Comparison of ENCODE assay signal across 1 cellular context in the genomic region with DNA sequence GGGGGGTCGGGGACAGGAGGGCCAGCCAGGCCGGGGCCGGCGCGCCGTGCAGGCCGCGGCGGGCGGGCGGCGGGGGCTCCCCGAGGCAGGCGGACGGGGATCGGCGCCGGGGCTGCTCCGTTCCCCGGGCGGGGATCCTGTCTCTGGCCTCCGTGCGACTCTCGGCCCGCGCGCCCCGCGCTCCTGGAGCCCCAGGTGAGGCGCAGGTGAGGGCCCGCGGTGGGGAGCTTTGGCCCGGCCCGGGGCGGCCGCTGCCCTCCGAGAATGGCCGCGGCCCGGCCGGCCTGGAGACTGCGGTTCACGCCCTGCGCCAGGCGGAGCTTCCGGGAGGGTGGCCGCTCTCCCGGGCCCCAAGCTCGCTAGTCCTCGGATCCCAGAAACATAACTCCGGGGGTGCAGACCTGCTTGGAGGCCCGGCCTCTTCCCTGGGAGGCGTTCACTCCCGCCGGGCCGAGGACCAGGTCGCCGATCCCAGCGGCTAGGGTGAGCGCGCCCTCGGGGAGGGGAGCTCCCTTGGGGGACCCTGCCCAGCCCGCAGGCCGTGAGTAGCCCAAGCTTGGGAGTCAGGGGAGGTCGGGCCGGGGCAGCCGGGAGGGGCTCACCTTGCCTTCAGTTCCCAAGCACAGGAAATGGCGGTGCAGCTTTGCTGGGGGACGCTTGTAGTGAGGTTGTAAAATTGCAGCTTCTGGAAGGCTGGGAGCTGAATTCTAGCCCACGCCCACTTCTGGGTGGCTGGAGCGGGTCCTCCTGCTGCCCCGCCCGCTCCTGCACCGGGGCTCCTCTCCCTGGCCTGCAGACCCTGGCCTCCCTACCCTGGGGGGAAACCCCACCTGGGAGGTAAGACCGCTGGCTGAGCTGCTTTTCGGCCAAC.
TF ChIP-seq lines count a peak whose summit lies in the region.

No MANE protein-coding gene starts in this region.

TF ChIP-seq in HepG2, 621 proteins besides CTCF, POLR2A, EP300 and RAD21 (continued from another document and continues in another):
- TF ChIP-seq, protein P1, sequence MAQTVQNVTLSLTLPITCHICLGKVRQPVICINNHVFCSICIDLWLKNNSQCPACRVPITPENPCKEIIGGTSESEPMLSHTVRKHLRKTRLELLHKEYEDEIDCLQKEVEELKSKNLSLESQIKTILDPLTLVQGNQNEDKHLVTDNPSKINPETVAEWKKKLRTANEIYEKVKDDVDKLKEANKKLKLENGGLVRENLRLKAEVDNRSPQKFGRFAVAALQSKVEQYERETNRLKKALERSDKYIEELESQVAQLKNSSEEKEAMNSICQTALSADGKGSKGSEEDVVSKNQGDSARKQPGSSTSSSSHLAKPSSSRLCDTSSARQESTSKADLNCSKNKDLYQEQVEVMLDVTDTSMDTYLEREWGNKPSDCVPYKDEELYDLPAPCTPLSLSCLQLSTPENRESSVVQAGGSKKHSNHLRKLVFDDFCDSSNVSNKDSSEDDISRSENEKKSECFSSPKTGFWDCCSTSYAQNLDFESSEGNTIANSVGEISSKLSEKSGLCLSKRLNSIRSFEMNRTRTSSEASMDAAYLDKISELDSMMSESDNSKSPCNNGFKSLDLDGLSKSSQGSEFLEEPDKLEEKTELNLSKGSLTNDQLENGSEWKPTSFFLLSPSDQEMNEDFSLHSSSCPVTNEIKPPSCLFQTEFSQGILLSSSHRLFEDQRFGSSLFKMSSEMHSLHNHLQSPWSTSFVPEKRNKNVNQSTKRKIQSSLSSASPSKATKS (CRISPR knock-in tag; IDR thresholded peaks at IDR 0.05), result no peak
- TF ChIP-seq PHF20 (CRISPR knock-in tag; IDR thresholded peaks at IDR 0.05), result peak; percentile 51; the same call in 1 of the 2 replicates
- TF ChIP-seq SUZ12 (IDR thresholded peaks at IDR 0.05; ENCODE audit: low read depth, low read length), result no peak
- no peak for TF ChIP-seq ZZZ3 (CRISPR knock-in tag; IDR thresholded peaks at IDR 0.05; ENCODE audit: borderline replicate concordance)
- no peak for TF ChIP-seq NFRKB (IDR thresholded peaks at IDR 0.05)
- no peak for TF ChIP-seq GZF1 (CRISPR knock-in tag; IDR thresholded peaks at IDR 0.05)
- TF ChIP-seq KDM5B (CRISPR knock-in tag; IDR thresholded peaks at IDR 0.05; ENCODE audit: borderline replicate concordance), result peak; percentile 90
- TF ChIP-seq ZNF660 (CRISPR knock-in tag; IDR thresholded peaks at IDR 0.05; ENCODE audit: borderline replicate concordance, low read depth), result no peak
- TF ChIP-seq ZNF17 (CRISPR knock-in tag; IDR thresholded peaks at IDR 0.05), result no peak
- TF ChIP-seq, protein P2, sequence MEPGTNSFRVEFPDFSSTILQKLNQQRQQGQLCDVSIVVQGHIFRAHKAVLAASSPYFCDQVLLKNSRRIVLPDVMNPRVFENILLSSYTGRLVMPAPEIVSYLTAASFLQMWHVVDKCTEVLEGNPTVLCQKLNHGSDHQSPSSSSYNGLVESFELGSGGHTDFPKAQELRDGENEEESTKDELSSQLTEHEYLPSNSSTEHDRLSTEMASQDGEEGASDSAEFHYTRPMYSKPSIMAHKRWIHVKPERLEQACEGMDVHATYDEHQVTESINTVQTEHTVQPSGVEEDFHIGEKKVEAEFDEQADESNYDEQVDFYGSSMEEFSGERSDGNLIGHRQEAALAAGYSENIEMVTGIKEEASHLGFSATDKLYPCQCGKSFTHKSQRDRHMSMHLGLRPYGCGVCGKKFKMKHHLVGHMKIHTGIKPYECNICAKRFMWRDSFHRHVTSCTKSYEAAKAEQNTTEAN (CRISPR knock-in tag; conservative IDR thresholded peaks at IDR 0.05), result no peak
- no peak for TF ChIP-seq ZSCAN29 (CRISPR knock-in tag; conservative IDR thresholded peaks at IDR 0.05)
- TF ChIP-seq ZNF607 (CRISPR knock-in tag; IDR thresholded peaks at IDR 0.05; ENCODE audit: borderline replicate concordance), result no peak
- TF ChIP-seq, protein P3, sequence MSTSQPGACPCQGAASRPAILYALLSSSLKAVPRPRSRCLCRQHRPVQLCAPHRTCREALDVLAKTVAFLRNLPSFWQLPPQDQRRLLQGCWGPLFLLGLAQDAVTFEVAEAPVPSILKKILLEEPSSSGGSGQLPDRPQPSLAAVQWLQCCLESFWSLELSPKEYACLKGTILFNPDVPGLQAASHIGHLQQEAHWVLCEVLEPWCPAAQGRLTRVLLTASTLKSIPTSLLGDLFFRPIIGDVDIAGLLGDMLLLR (CRISPR knock-in tag; IDR thresholded peaks at IDR 0.05), result 0 out of 2 replicates have a peak, but pooled peaks have one; percentile 44
- TF ChIP-seq ZFP36L2 (CRISPR knock-in tag; IDR thresholded peaks at IDR 0.05), result no peak
- TF ChIP-seq HDAC2 (CRISPR knock-in tag; IDR thresholded peaks at IDR 0.05), result no peak
- TF ChIP-seq ZNF260 (CRISPR knock-in tag; IDR thresholded peaks at IDR 0.05; ENCODE audit: borderline replicate concordance, low read depth), result no peak
- TF ChIP-seq, protein P4, sequence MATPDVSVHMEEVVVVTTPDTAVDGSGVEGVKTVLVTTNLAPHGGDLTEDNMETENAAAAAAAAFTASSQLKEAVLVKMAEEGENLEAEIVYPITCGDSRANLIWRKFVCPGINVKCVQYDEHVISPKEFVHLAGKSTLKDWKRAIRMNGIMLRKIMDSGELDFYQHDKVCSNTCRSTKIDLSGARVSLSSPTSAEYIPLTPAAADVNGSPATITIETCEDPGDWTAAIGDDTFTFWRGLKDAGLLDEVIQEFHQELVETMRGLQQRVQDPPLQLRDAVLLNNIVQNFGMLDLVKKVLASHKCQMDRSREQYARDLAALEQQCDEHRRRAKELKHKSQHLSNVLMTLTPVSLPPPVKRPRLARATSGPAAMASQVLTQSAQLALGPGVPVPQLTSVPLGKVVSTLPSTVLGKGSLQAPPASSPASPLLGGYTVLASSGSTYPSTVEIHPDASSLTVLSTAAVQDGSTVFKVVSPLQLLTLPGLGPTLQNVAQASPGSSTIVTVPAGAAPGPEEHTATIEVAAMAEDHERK (CRISPR knock-in tag; IDR thresholded peaks at IDR 0.05; ENCODE audit: low read depth), result no peak
- no peak for TF ChIP-seq ZSCAN22 (CRISPR knock-in tag; IDR thresholded peaks at IDR 0.05)
- TF ChIP-seq ZNF775 (CRISPR knock-in tag; IDR thresholded peaks at IDR 0.05; ENCODE audit: borderline replicate concordance), result no peak
- TF ChIP-seq PHB2 (IDR thresholded peaks at IDR 0.05; ENCODE audit: partially characterized antibody), result no peak
- TF ChIP-seq ZFYVE20 (CRISPR knock-in tag; IDR thresholded peaks at IDR 0.05; ENCODE audit: borderline replicate concordance, low read depth), result no peak
- TF ChIP-seq, protein P5, sequence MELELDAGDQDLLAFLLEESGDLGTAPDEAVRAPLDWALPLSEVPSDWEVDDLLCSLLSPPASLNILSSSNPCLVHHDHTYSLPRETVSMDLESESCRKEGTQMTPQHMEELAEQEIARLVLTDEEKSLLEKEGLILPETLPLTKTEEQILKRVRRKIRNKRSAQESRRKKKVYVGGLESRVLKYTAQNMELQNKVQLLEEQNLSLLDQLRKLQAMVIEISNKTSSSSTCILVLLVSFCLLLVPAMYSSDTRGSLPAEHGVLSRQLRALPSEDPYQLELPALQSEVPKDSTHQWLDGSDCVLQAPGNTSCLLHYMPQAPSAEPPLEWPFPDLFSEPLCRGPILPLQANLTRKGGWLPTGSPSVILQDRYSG (CRISPR knock-in tag; IDR thresholded peaks at IDR 0.05), result no peak
- TF ChIP-seq NFYC (CRISPR knock-in tag; IDR thresholded peaks at IDR 0.05), result no peak
- TF ChIP-seq PHF8 (CRISPR knock-in tag; IDR thresholded peaks at IDR 0.05), result peak; percentile 84
- TF ChIP-seq, protein P6, sequence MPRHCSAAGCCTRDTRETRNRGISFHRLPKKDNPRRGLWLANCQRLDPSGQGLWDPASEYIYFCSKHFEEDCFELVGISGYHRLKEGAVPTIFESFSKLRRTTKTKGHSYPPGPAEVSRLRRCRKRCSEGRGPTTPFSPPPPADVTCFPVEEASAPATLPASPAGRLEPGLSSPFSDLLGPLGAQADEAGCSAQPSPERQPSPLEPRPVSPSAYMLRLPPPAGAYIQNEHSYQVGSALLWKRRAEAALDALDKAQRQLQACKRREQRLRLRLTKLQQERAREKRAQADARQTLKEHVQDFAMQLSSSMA (CRISPR knock-in tag; IDR thresholded peaks at IDR 0.05), result no peak
- TF ChIP-seq, protein P7, sequence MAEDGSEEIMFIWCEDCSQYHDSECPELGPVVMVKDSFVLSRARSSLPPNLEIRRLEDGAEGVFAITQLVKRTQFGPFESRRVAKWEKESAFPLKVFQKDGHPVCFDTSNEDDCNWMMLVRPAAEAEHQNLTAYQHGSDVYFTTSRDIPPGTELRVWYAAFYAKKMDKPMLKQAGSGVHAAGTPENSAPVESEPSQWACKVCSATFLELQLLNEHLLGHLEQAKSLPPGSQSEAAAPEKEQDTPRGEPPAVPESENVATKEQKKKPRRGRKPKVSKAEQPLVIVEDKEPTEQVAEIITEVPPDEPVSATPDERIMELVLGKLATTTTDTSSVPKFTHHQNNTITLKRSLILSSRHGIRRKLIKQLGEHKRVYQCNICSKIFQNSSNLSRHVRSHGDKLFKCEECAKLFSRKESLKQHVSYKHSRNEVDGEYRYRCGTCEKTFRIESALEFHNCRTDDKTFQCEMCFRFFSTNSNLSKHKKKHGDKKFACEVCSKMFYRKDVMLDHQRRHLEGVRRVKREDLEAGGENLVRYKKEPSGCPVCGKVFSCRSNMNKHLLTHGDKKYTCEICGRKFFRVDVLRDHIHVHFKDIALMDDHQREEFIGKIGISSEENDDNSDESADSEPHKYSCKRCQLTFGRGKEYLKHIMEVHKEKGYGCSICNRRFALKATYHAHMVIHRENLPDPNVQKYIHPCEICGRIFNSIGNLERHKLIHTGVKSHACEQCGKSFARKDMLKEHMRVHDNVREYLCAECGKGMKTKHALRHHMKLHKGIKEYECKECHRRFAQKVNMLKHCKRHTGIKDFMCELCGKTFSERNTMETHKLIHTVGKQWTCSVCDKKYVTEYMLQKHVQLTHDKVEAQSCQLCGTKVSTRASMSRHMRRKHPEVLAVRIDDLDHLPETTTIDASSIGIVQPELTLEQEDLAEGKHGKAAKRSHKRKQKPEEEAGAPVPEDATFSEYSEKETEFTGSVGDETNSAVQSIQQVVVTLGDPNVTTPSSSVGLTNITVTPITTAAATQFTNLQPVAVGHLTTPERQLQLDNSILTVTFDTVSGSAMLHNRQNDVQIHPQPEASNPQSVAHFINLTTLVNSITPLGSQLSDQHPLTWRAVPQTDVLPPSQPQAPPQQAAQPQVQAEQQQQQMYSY (CRISPR knock-in tag; IDR thresholded peaks at IDR 0.05), result no peak
- TF ChIP-seq, protein P8, sequence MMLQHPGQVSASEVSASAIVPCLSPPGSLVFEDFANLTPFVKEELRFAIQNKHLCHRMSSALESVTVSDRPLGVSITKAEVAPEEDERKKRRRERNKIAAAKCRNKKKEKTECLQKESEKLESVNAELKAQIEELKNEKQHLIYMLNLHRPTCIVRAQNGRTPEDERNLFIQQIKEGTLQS (CRISPR knock-in tag; IDR thresholded peaks at IDR 0.05), result no peak
- TF ChIP-seq BRD4 (CRISPR knock-in tag; IDR thresholded peaks at IDR 0.05), result 0 out of 2 replicates have a peak, but pooled peaks have one; percentile 53
- TF ChIP-seq FOXP1 (IDR thresholded peaks at IDR 0.05), result no peak
- TF ChIP-seq FOXP1 (CRISPR knock-in tag; IDR thresholded peaks at IDR 0.05), result no peak
- TF ChIP-seq, protein P9, sequence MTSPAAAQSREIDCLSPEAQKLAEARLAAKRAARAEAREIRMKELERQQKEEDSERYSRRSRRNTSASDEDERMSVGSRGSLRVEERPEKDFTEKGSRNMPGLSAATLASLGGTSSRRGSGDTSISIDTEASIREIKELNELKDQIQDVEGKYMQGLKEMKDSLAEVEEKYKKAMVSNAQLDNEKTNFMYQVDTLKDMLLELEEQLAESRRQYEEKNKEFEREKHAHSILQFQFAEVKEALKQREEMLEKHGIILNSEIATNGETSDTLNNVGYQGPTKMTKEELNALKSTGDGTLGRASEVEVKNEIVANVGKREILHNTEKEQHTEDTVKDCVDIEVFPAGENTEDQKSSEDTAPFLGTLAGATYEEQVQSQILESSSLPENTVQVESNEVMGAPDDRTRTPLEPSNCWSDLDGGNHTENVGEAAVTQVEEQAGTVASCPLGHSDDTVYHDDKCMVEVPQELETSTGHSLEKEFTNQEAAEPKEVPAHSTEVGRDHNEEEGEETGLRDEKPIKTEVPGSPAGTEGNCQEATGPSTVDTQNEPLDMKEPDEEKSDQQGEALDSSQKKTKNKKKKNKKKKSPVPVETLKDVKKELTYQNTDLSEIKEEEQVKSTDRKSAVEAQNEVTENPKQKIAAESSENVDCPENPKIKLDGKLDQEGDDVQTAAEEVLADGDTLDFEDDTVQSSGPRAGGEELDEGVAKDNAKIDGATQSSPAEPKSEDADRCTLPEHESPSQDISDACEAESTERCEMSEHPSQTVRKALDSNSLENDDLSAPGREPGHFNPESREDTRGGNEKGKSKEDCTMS (CRISPR knock-in tag; conservative IDR thresholded peaks at IDR 0.05), result no peak
- TF ChIP-seq NFATC3 (CRISPR knock-in tag; IDR thresholded peaks at IDR 0.05), result no peak
- no peak for TF ChIP-seq PHF5A (CRISPR knock-in tag; IDR thresholded peaks at IDR 0.05; ENCODE audit: low read depth, unreplicated experiment)
- TF ChIP-seq ZIK1 (CRISPR knock-in tag; IDR thresholded peaks at IDR 0.05; ENCODE audit: borderline replicate concordance, low read depth), result no peak
- TF ChIP-seq SRSF9 (IDR thresholded peaks at IDR 0.05; ENCODE audit: borderline replicate concordance, insufficient read depth, low read depth, low read length, poor library complexity, severe bottlenecking), result no peak
- TF ChIP-seq, protein P10, sequence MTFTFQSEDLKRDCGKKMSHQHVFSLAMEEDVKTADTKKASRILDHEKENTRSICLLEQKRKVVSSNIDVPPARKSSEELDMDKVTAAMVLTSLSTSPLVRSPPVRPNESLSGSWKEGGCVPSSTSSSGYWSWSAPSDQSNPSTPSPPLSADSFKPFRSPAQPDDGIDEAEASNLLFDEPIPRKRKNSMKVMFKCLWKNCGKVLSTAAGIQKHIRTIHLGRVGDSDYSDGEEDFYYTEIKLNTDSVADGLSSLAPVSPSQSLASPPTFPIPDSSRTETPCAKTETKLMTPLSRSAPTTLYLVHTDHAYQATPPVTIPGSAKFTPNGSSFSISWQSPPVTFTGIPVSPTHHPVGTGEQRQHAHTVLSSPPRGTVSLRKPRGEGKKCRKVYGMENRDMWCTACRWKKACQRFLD (CRISPR knock-in tag; IDR thresholded peaks at IDR 0.05; ENCODE audit: borderline replicate concordance), result no peak
- no peak for TF ChIP-seq NR3C1 (CRISPR knock-in tag; IDR thresholded peaks at IDR 0.05)
- TF ChIP-seq PAF1 (CRISPR knock-in tag; IDR thresholded peaks at IDR 0.05), result no peak
- no peak for TF ChIP-seq ZNF10 (CRISPR knock-in tag; IDR thresholded peaks at IDR 0.05; ENCODE audit: borderline replicate concordance, low read depth)
- peak; percentile 6; the same call in 1 of the 2 replicates for TF ChIP-seq ETV5 (CRISPR knock-in tag; IDR thresholded peaks at IDR 0.05; ENCODE audit: borderline replicate concordance)
- TF ChIP-seq ZNF577 (CRISPR knock-in tag; IDR thresholded peaks at IDR 0.05; ENCODE audit: borderline replicate concordance, low read depth), result no peak
- no peak for TF ChIP-seq KLF15 (CRISPR knock-in tag; IDR thresholded peaks at IDR 0.05; ENCODE audit: borderline replicate concordance)
- TF ChIP-seq RELA (CRISPR knock-in tag; IDR thresholded peaks at IDR 0.05), result no peak
- no peak for TF ChIP-seq GABPA (IDR thresholded peaks at IDR 0.05; ENCODE audit: low read depth, low read length)
- TF ChIP-seq GABPA (CRISPR knock-in tag; IDR thresholded peaks at IDR 0.05; ENCODE audit: low read depth), result no peak
- TF ChIP-seq ZNF619 (CRISPR knock-in tag; IDR thresholded peaks at IDR 0.05), result no peak
- TF ChIP-seq FOXA3 (CRISPR knock-in tag; IDR thresholded peaks at IDR 0.05), result no peak
- no peak for TF ChIP-seq JARID2 (CRISPR knock-in tag; IDR thresholded peaks at IDR 0.05; ENCODE audit: insufficient replicate concordance)
- TF ChIP-seq JDP2 (CRISPR knock-in tag; IDR thresholded peaks at IDR 0.05; ENCODE audit: borderline replicate concordance), result no peak
- TF ChIP-seq MEIS1 (CRISPR knock-in tag; IDR thresholded peaks at IDR 0.05; ENCODE audit: borderline replicate concordance), result no peak
- no peak for TF ChIP-seq AGO1 (IDR thresholded peaks at IDR 0.05; ENCODE audit: low read depth, low read length, poor library complexity, severe bottlenecking)
